19 cellular contexts compared by ENCODE assay signal in the genomic region with DNA sequence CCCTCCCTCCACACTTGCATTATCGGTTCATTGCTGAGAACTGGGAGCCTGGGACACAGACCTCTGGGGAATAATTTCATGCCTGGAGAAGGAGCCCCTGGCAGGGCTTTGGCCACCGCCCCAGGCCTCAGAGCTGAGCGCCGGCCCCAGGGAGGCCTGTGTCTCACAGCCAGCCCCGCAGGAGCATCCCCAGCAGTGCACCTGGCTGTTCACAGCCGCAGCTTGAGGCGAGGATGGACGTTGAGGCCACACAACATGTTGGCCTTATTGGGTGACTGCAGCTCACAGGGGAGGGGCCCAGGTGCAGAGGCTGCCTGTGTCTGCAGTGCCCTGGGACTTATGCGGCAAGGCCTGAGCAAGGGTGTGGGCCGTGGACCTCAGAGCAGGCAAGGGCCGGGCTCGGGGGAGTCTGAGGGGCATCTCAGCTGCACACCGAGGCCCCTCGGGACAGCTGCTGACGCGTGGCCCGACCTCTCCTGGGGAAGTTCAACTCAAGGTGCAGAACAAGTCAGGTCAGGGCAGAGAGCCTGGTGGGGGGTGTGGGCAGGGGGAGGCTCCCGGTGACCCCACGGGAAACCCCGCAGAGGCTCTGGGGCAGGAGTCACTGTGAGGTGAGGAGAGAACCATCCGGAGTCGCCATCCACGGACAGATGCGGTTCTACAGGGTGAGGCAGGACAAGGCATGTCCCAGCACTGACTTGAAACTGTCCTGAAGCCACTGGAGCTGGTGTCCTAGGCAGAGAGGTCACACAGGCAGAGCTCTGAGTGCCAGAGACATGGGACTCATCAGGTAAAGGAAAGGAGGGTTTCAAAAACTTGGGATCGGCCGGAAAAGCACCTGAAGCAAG.
"Had no signal": no experiment of that assay in that cellular context is flagged by ENCODE, and none has a peak within 500 bp of the region (broad histone marks: within the 10 kb centered on the region; RNA-seq: fewer than 3 reads in every experiment).

No MANE protein-coding gene starts in this region.

- DNase-seq: activated CD4-positive, alpha-beta memory T cell treated with anti-CD3 and anti-CD28 coated beads, Interleukin-2, amount 10 ng/mL, durations not matched to agents 7 days and 5 days; activated CD4-positive, alpha-beta T cell treated with anti-CD3 and anti-CD28 coated beads for 36 hours; activated naive CD4-positive, alpha-beta T cell treated with anti-CD3 and anti-CD28 coated beads, Interleukin-2, amount 10 ng/mL, durations not matched to agents 7 days and 5 days; activated naive CD8-positive, alpha-beta T cell treated with anti-CD3 and anti-CD28 coated beads, Interleukin-2, amount 50 U/mL, for 24 hours; activated T-cell treated with anti-CD3 and anti-CD28 coated beads, Interleukin-2, amount 50 U/mL, for 4 hours; anterior cingulate cortex; caudate nucleus; dorsolateral prefrontal cortex; foreskin melanocyte; hypothalamus; left lung; nephron progenitor cell; occipital lobe; posterior cingulate gyrus; sigmoid colon; stimulated activated CD4-positive, alpha-beta T cell treated with anti-CD3 and anti-CD28 coated beads, Interleukin-4, amount 100 ng/mL, for 24 hours; T-helper 2 cell had no signal

- H3K4me3 Mint-ChIP-seq: activated CD4-positive, alpha-beta memory T cell treated with anti-CD3 and anti-CD28 coated beads, Interleukin-2, amount 10 ng/mL, durations not matched to agents 7 days and 5 days; activated CD4-positive, alpha-beta T cell treated with anti-CD3 and anti-CD28 coated beads for 36 hours; activated naive CD4-positive, alpha-beta T cell treated with anti-CD3 and anti-CD28 coated beads, Interleukin-2, amount 10 ng/mL, durations not matched to agents 7 days and 5 days; activated naive CD8-positive, alpha-beta T cell treated with anti-CD3 and anti-CD28 coated beads, Interleukin-2, amount 50 U/mL, for 24 hours; activated T-cell treated with anti-CD3 and anti-CD28 coated beads, Interleukin-2, amount 50 U/mL, for 4 hours; brain; nephron progenitor cell; stimulated activated effector memory CD8-positive, alpha-beta T cell treated with anti-CD3 and anti-CD28 coated beads, Interleukin-12 subunit alpha, Interleukin-12 subunit beta, amount 100 ng/mL, for 72 hours had no signal

- H3K4me1 Mint-ChIP-seq: activated CD4-positive, alpha-beta memory T cell treated with anti-CD3 and anti-CD28 coated beads, Interleukin-2, amount 10 ng/mL, durations not matched to agents 7 days and 5 days; activated CD4-positive, alpha-beta T cell treated with anti-CD3 and anti-CD28 coated beads for 36 hours; activated naive CD4-positive, alpha-beta T cell treated with anti-CD3 and anti-CD28 coated beads, Interleukin-2, amount 10 ng/mL, durations not matched to agents 7 days and 5 days; activated naive CD8-positive, alpha-beta T cell treated with anti-CD3 and anti-CD28 coated beads, Interleukin-2, amount 50 U/mL, for 24 hours; brain; stimulated activated effector memory CD8-positive, alpha-beta T cell treated with anti-CD3 and anti-CD28 coated beads, Interleukin-12 subunit alpha, Interleukin-12 subunit beta, amount 100 ng/mL, for 72 hours had no signal

- H3K9me3 ChIP-seq: left lung, sigmoid colon had no signal

- H3K9me3 Mint-ChIP-seq: activated CD4-positive, alpha-beta memory T cell treated with anti-CD3 and anti-CD28 coated beads, Interleukin-2, amount 10 ng/mL, durations not matched to agents 7 days and 5 days; activated naive CD4-positive, alpha-beta T cell treated with anti-CD3 and anti-CD28 coated beads, Interleukin-2, amount 10 ng/mL, durations not matched to agents 7 days and 5 days; activated naive CD8-positive, alpha-beta T cell treated with anti-CD3 and anti-CD28 coated beads, Interleukin-2, amount 50 U/mL, for 24 hours; activated T-cell treated with anti-CD3 and anti-CD28 coated beads, Interleukin-2, amount 50 U/mL, for 4 hours; nephron progenitor cell; stimulated activated effector memory CD8-positive, alpha-beta T cell treated with anti-CD3 and anti-CD28 coated beads, Interleukin-12 subunit alpha, Interleukin-12 subunit beta, amount 100 ng/mL, for 72 hours had no signal

- H3K36me3 ChIP-seq: left lung, sigmoid colon had no signal

- H3K4me3 ChIP-seq: dorsolateral prefrontal cortex, left lung, sigmoid colon had no signal

- H3K4me1 ChIP-seq: left lung, sigmoid colon had no signal

- H3K27ac Mint-ChIP-seq: activated CD4-positive, alpha-beta memory T cell treated with anti-CD3 and anti-CD28 coated beads, Interleukin-2, amount 10 ng/mL, durations not matched to agents 7 days and 5 days; activated CD4-positive, alpha-beta T cell treated with anti-CD3 and anti-CD28 coated beads for 36 hours; activated naive CD4-positive, alpha-beta T cell treated with anti-CD3 and anti-CD28 coated beads, Interleukin-2, amount 10 ng/mL, durations not matched to agents 7 days and 5 days; activated naive CD8-positive, alpha-beta T cell treated with anti-CD3 and anti-CD28 coated beads, Interleukin-2, amount 50 U/mL, for 24 hours; brain; stimulated activated effector memory CD8-positive, alpha-beta T cell treated with anti-CD3 and anti-CD28 coated beads, Interleukin-12 subunit alpha, Interleukin-12 subunit beta, amount 100 ng/mL, for 72 hours had no signal

- H3K27ac ChIP-seq: dorsolateral prefrontal cortex, left lung, sigmoid colon had no signal

- ATAC-seq: activated CD4-positive, alpha-beta T cell treated with anti-CD3 and anti-CD28 coated beads for 36 hours; activated naive CD8-positive, alpha-beta T cell treated with anti-CD3 and anti-CD28 coated beads, Interleukin-2, amount 50 U/mL, for 24 hours; activated T-cell treated with anti-CD3 and anti-CD28 coated beads, Interleukin-2, amount 50 U/mL, for 4 hours; left lung; stimulated activated effector memory CD8-positive, alpha-beta T cell treated with anti-CD3 and anti-CD28 coated beads, Interleukin-12 subunit alpha, Interleukin-12 subunit beta, amount 100 ng/mL, for 72 hours had no signal

- H3K36me3 Mint-ChIP-seq: activated naive CD4-positive, alpha-beta T cell treated with anti-CD3 and anti-CD28 coated beads, Interleukin-2, amount 10 ng/mL, durations not matched to agents 7 days and 5 days; brain; stimulated activated effector memory CD8-positive, alpha-beta T cell treated with anti-CD3 and anti-CD28 coated beads, Interleukin-12 subunit alpha, Interleukin-12 subunit beta, amount 100 ng/mL, for 72 hours had no signal
